In the genomic region with DNA sequence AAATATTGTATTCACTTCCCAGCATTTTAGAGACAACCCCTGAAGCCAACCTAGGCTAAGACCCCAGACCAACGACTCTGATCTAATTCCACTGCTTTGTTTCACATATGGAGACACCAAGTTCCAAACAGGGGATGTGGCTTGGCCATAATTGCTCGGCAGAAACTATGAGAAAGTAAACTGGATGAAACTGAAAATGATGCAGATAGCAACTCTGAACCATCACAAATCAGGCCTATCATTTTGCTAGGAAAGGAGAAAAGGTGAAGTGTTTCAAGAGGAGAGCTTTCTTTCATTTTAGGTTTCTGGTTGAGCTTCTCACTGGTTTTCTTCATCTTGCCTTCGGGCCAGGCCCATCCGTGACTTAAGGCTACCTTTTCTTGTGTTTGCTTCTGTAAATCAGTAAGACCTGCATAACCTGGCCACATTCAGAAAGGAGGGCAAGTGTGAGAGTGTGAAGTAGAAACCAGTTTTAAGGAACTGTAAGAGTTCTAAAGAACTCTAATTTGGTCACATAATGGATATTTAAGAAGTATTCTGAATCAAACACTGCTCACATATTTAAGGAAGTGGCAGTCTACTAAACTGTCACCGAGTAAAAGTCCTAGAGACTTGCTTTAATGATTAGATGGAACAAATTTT, we compare ENCODE assay signal across 15 cellular contexts.
DNase-seq lines count a peak whose midpoint lies in the region; ATAC-seq lines count a peak whose summit lies in the region.
"Had no signal": no experiment of that assay in that cellular context is flagged by ENCODE, and none has a peak within 500 bp of the region (broad histone marks: within the 10 kb centered on the region; RNA-seq: fewer than 3 reads in every experiment).

No MANE protein-coding gene starts in this region.

- H3K4me3 Mint-ChIP-seq in activated naive CD4-positive, alpha-beta T cell treated with anti-CD3 and anti-CD28 coated beads for 36 hours, result peak overlapping the region; percentile 2
- peak overlapping the region; percentile 60 for H3K4me3 Mint-ChIP-seq in stimulated activated naive CD8-positive, alpha-beta T cell treated with anti-CD3 and anti-CD28 coated beads, Interleukin-15, Interleukin-2, amounts not matched to agents 100 ng/mL and 50 ng/mL, for 24 hours

- H3K4me1 Mint-ChIP-seq in activated naive CD4-positive, alpha-beta T cell treated with anti-CD3 and anti-CD28 coated beads for 36 hours (ENCODE audit: low read depth), result peaks cover 90% of the 10 kb centered on the region
- peaks cover 98% of the 10 kb centered on the region for H3K4me1 Mint-ChIP-seq in stimulated activated naive CD8-positive, alpha-beta T cell treated with anti-CD3 and anti-CD28 coated beads, Interleukin-15, Interleukin-2, amounts not matched to agents 100 ng/mL and 50 ng/mL, for 24 hours (ENCODE audit: low read depth)

- H3K4me3 ChIP-seq in H7 (ENCODE audit: insufficient read depth, low read depth, low read length), result no peak overlapping the region
- H3K4me3 ChIP-seq: mucosa of descending colon, SJCRH30, skin epidermis had no signal

- peak; percentile 39 for DNase-seq in activated naive CD4-positive, alpha-beta T cell treated with anti-CD3 and anti-CD28 coated beads for 36 hours
- DNase-seq in activated naive CD4-positive, alpha-beta T cell (lab: John Stamatoyannopoulos, UW), result no peak
- no peak for DNase-seq in activated naive CD4-positive, alpha-beta T cell treated with anti-CD3 and anti-CD28 coated beads, Interleukin-2, amount 50 U/mL, for 72 hours (ENCODE audit: low spot score in 2 of 2)
- no peak for DNase-seq in NCI-H2227 (lab: John Stamatoyannopoulos, UW; ENCODE audit: unreplicated experiment)
- DNase-seq in NCI-H146 treated with DMSO at 0.1 percent for 48 hours (lab: John Stamatoyannopoulos, UW; ENCODE audit: unreplicated experiment), result no peak
- DNase-seq in H7, result no peak
- DNase-seq: aorta, DMS53, head of caudate nucleus, mucosa of descending colon, SJCRH30 had no signal

- no peaks in the 10 kb centered on the region for H3K27me3 ChIP-seq in H7 (ENCODE audit: control insufficient read depth, insufficient read depth, low read length)
- H3K27me3 ChIP-seq: SJCRH30 had no signal

- no peaks in the 10 kb centered on the region for H3K27me3 Mint-ChIP-seq in activated naive CD4-positive, alpha-beta T cell treated with anti-CD3 and anti-CD28 coated beads for 36 hours (ENCODE audit: low read depth)
- H3K27me3 Mint-ChIP-seq in stimulated activated naive CD8-positive, alpha-beta T cell treated with anti-CD3 and anti-CD28 coated beads, Interleukin-15, Interleukin-2, amounts not matched to agents 100 ng/mL and 50 ng/mL, for 24 hours, result no peaks in the 10 kb centered on the region

- H3K9me3 Mint-ChIP-seq in activated naive CD4-positive, alpha-beta T cell treated with anti-CD3 and anti-CD28 coated beads for 36 hours, result no peaks in the 10 kb centered on the region
- no peaks in the 10 kb centered on the region for H3K9me3 Mint-ChIP-seq in activated naive CD4-positive, alpha-beta T cell treated with anti-CD3 and anti-CD28 coated beads, Interleukin-2, amount 50 U/mL, for 72 hours
- no peaks in the 10 kb centered on the region for H3K9me3 Mint-ChIP-seq in stimulated activated naive CD8-positive, alpha-beta T cell treated with anti-CD3 and anti-CD28 coated beads, Interleukin-15, Interleukin-2, amounts not matched to agents 100 ng/mL and 50 ng/mL, for 24 hours

- CTCF ChIA-PET in activated naive CD4-positive, alpha-beta T cell treated with anti-CD3 and anti-CD28 coated beads for 36 hours (lab: Charles Lee), result interaction anchor here (0.9 to 1.0 kb wide), 3 partner anchors 13 to 44 kb away, joined by 3 to 4 read pairs (median 4); no protein-coding TSS in a partner anchor

- intact Hi-C loops in activated naive CD4-positive, alpha-beta T cell treated with anti-CD3 and anti-CD28 coated beads for 36 hours (cut with micrococcal nuclease), result loop anchor here (1.0 to 10.0 kb wide), 3 partner anchors 76 to 394 kb away; partner anchors contain the start of gene MAP3K7

- H3K36me3 Mint-ChIP-seq in activated naive CD4-positive, alpha-beta T cell treated with anti-CD3 and anti-CD28 coated beads for 36 hours (ENCODE audit: low read depth), result peaks cover 17% of the 10 kb centered on the region
- H3K36me3 Mint-ChIP-seq in activated naive CD4-positive, alpha-beta T cell treated with anti-CD3 and anti-CD28 coated beads, Interleukin-2, amount 50 U/mL, for 72 hours, result peaks cover 9 to 15% of the 10 kb centered on the region in 2 donors
- H3K36me3 Mint-ChIP-seq in stimulated activated naive CD8-positive, alpha-beta T cell treated with anti-CD3 and anti-CD28 coated beads, Interleukin-15, Interleukin-2, amounts not matched to agents 100 ng/mL and 50 ng/mL, for 24 hours (ENCODE audit: low read depth), result peaks cover 54% of the 10 kb centered on the region

- H3K36me3 ChIP-seq in H7 (replicated peaks; ENCODE audit: control insufficient read depth, insufficient read depth, low read length), result no peaks in the 10 kb centered on the region
- H3K36me3 ChIP-seq: SJCRH30 had no signal

- H3K27ac Mint-ChIP-seq in activated naive CD4-positive, alpha-beta T cell treated with anti-CD3 and anti-CD28 coated beads for 36 hours, result peak overlapping the region; percentile 69
- peak overlapping the region; percentile 47 to 85 for H3K27ac Mint-ChIP-seq in activated naive CD4-positive, alpha-beta T cell treated with anti-CD3 and anti-CD28 coated beads, Interleukin-2, amount 50 U/mL, for 72 hours
- peak overlapping the region; percentile 85 for H3K27ac Mint-ChIP-seq in stimulated activated naive CD8-positive, alpha-beta T cell treated with anti-CD3 and anti-CD28 coated beads, Interleukin-15, Interleukin-2, amounts not matched to agents 100 ng/mL and 50 ng/mL, for 24 hours

- peak; percentile 54 for ATAC-seq in HG03175 (IDR thresholded peaks at IDR 0.05; ENCODE audit: unreplicated experiment)
- peak; percentile 51 to 68 for ATAC-seq in activated naive CD4-positive, alpha-beta T cell treated with anti-CD3 and anti-CD28 coated beads, Interleukin-2, amount 50 U/mL, for 72 hours
- ATAC-seq: esophagus mucosa, mucosa of descending colon had no signal
